ENCODE assay signal across 18 cellular contexts in the genomic region with DNA sequence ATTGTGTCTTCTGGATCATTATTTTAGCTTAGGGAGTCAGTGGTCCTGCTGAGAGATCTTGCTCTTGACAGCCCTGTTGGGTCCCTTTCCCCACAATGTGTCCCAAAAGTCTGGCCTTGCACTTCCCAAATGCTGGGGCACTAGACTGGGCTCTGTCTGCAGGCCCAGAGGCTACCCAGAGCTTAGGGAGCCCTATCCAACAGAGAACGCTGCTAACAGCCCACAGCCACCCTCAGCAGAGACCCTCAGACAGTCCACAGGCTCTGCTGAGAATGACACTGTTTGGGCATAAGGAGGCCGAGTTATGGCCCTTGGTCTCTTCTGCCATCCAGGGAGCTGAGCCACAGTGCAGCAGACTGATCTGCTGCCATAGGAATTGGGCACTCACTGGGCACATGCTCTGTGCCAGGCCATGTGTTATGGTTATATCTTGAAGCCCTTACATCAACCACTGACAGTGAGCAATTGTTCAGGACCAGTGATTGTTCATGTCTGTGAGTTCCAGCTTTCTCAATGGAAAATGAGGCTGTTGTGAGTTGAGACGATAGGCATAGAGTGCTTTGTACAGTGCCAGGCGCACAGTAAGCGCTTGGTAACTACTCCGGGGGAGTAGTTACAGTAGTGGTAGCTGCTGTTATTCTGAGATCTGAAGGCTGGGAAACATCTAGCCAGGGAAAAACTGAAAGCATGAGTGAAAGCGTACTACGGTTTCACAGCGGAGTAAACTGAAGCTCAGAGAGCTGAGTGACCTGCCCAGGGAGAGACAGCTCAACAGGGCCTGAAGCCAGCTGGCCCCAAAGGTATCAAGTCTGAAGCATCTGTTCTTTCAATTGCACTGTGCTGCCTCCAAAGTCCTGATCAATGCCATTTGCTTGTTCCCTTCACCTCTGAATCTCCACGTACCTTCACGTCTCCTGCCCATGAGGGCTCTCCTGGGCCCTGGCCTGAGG.
DNase-seq lines count a peak whose midpoint lies in the region; ATAC-seq and TF ChIP-seq lines count a peak whose summit lies in the region.
"Had no signal": no experiment of that assay in that cellular context is flagged by ENCODE, and none has a peak within 500 bp of the region (broad histone marks: within the 10 kb centered on the region; RNA-seq: fewer than 3 reads in every experiment).

No MANE protein-coding gene starts in this region.

- H3K27me3 Mint-ChIP-seq in stimulated activated naive CD8-positive, alpha-beta T cell treated with anti-CD3 and anti-CD28 coated beads, Interleukin-15, amount 100 ng/mL, for 72 hours: no peaks in the 10 kb centered on the region
- H3K27me3 Mint-ChIP-seq in glutamatergic neuron (ENCODE audit: unreplicated experiment): peaks cover 6% of the 10 kb centered on the region
- H3K27me3 Mint-ChIP-seq in naive thymus-derived CD8-positive, alpha-beta T cell: no peaks in the 10 kb centered on the region
- H3K27me3 Mint-ChIP-seq: activated CD4-positive, alpha-beta T cell treated with anti-CD3 and anti-CD28 coated beads, Interleukin-2, amount 10 ng/mL, durations not matched to agents 24 days and 14 days; activated CD8-positive, alpha-beta memory T cell treated with anti-CD3 and anti-CD28 coated beads, Interleukin-2, amount 10 ng/mL, durations not matched to agents 7 days and 5 days; activated naive CD8-positive, alpha-beta T cell treated with anti-CD3 and anti-CD28 coated beads, Interleukin-2, amount 10 ng/mL, durations not matched to agents 7 days and 5 days had no signal

- POLR2A ChIA-PET in naive thymus-derived CD8-positive, alpha-beta T cell (lab: Charles Lee): interaction anchor here (1.3 kb wide), 1 partner anchor 11 kb away, joined by 4 read pairs; no protein-coding TSS in a partner anchor
- POLR2A ChIA-PET in HEK293T (lab: Yijun Ruan, JAX) (interaction anchor here (0.9 kb wide), 1 partner anchor 81 kb away, joined by 3 read pairs; the partner anchor contains the start of gene CACUL1), GM10248 (lab: Yijun Ruan, JAX) (no interaction called here)

- peak overlapping the region in 1 of 2 donors; percentile 24 for H3K27ac Mint-ChIP-seq in stimulated activated naive CD8-positive, alpha-beta T cell treated with anti-CD3 and anti-CD28 coated beads, Interleukin-15, amount 100 ng/mL, for 72 hours
- peak overlapping the region; percentile 35 for H3K27ac Mint-ChIP-seq in glutamatergic neuron (ENCODE audit: unreplicated experiment)
- H3K27ac Mint-ChIP-seq in naive thymus-derived CD8-positive, alpha-beta T cell: peak overlapping the region in 7 of 10 donors; percentile 12 to 80 (median 46)
- H3K27ac Mint-ChIP-seq: activated CD4-positive, alpha-beta T cell treated with anti-CD3 and anti-CD28 coated beads, Interleukin-2, amount 10 ng/mL, durations not matched to agents 24 days and 14 days; activated CD8-positive, alpha-beta memory T cell treated with anti-CD3 and anti-CD28 coated beads, Interleukin-2, amount 10 ng/mL, durations not matched to agents 7 days and 5 days; activated naive CD8-positive, alpha-beta T cell treated with anti-CD3 and anti-CD28 coated beads, Interleukin-2, amount 10 ng/mL, durations not matched to agents 7 days and 5 days had no signal

- H3K36me3 Mint-ChIP-seq in glutamatergic neuron (ENCODE audit: unreplicated experiment): no peaks in the 10 kb centered on the region
- peaks cover 0 to 1% (median 0%) of the 10 kb centered on the region in 3 donors for H3K36me3 Mint-ChIP-seq in naive thymus-derived CD8-positive, alpha-beta T cell
- H3K36me3 Mint-ChIP-seq: activated CD8-positive, alpha-beta memory T cell treated with anti-CD3 and anti-CD28 coated beads, Interleukin-2, amount 10 ng/mL, durations not matched to agents 7 days and 5 days; activated naive CD8-positive, alpha-beta T cell treated with anti-CD3 and anti-CD28 coated beads, Interleukin-2, amount 10 ng/mL, durations not matched to agents 7 days and 5 days had no signal

- no peaks in the 10 kb centered on the region for H3K9me3 Mint-ChIP-seq in stimulated activated naive CD8-positive, alpha-beta T cell treated with anti-CD3 and anti-CD28 coated beads, Interleukin-15, amount 100 ng/mL, for 72 hours
- H3K9me3 Mint-ChIP-seq in glutamatergic neuron (ENCODE audit: unreplicated experiment): no peaks in the 10 kb centered on the region
- H3K9me3 Mint-ChIP-seq in naive thymus-derived CD8-positive, alpha-beta T cell: no peaks in the 10 kb centered on the region
- H3K9me3 Mint-ChIP-seq: activated CD4-positive, alpha-beta T cell treated with anti-CD3 and anti-CD28 coated beads, Interleukin-2, amount 10 ng/mL, durations not matched to agents 24 days and 14 days; activated naive CD8-positive, alpha-beta T cell treated with anti-CD3 and anti-CD28 coated beads, Interleukin-2, amount 10 ng/mL, durations not matched to agents 7 days and 5 days had no signal

- peak; percentile 17 for ATAC-seq in stimulated activated naive CD8-positive, alpha-beta T cell treated with anti-CD3 and anti-CD28 coated beads, Interleukin-15, Interleukin-2, amounts not matched to agents 100 U/mL and 50 U/mL, for 24 hours
- no peak for ATAC-seq in stimulated activated naive CD8-positive, alpha-beta T cell treated with anti-CD3 and anti-CD28 coated beads, Interleukin-15, amount 100 ng/mL, for 72 hours
- ATAC-seq in naive thymus-derived CD8-positive, alpha-beta T cell: no peak
- no peak for ATAC-seq in GM18861 (IDR thresholded peaks at IDR 0.05; ENCODE audit: unreplicated experiment)
- ATAC-seq: activated CD8-positive, alpha-beta memory T cell treated with anti-CD3 and anti-CD28 coated beads, Interleukin-2, amount 10 ng/mL, durations not matched to agents 7 days and 5 days; mucosa of descending colon; right lobe of liver had no signal

- TF ChIP-seq CTCF in glutamatergic neuron (IDR thresholded peaks at IDR 0.05; ENCODE audit: partially characterized antibody, unreplicated experiment) (no peak), GM10248 (IDR thresholded peaks at IDR 0.05; ENCODE audit: control extremely low read depth, extremely low read depth, low read depth, missing control alignments) (no peak)

- no peak for DNase-seq in stimulated activated naive CD8-positive, alpha-beta T cell treated with anti-CD3 and anti-CD28 coated beads, Interleukin-15, Interleukin-2, amounts not matched to agents 100 U/mL and 50 U/mL, for 24 hours
- no peak for DNase-seq in stimulated activated naive CD8-positive, alpha-beta T cell treated with anti-CD3 and anti-CD28 coated beads, Interleukin-15, amount 100 ng/mL, for 72 hours
- DNase-seq in glutamatergic neuron (no peak), HEK293T (ENCODE audit: extremely low spot score) (no peak), SW 1271 (lab: John Stamatoyannopoulos, UW) (no peak), GM10248 (ENCODE audit: extremely low spot score) (no peak)
- DNase-seq in naive thymus-derived CD8-positive, alpha-beta T cell: no peak
- DNase-seq: ACHN; activated CD4-positive, alpha-beta T cell treated with anti-CD3 and anti-CD28 coated beads, Interleukin-2, amount 10 ng/mL, durations not matched to agents 24 days and 14 days; activated CD8-positive, alpha-beta memory T cell treated with anti-CD3 and anti-CD28 coated beads, Interleukin-2, amount 10 ng/mL, durations not matched to agents 7 days and 5 days; activated naive CD8-positive, alpha-beta T cell treated with anti-CD3 and anti-CD28 coated beads, Interleukin-2, amount 10 ng/mL, durations not matched to agents 7 days and 5 days; kidney glomerular epithelial cell; MG63; mucosa of descending colon; right lobe of liver; SJCRH30; testis had no signal

- CTCF ChIA-PET in HEK293T (lab: Yijun Ruan, JAX) (interaction anchor here (0.7 kb wide), 1 partner anchor 8 kb away, joined by 3 read pairs; no protein-coding TSS in a partner anchor), GM10248 (lab: Yijun Ruan, JAX) (interaction anchor here (0.7 to 2.0 kb wide), 3 partner anchors 8 to 16 kb away, joined by 3 to 5 read pairs (median 5); no protein-coding TSS in a partner anchor)

- H3K4me1 Mint-ChIP-seq in stimulated activated naive CD8-positive, alpha-beta T cell treated with anti-CD3 and anti-CD28 coated beads, Interleukin-15, amount 100 ng/mL, for 72 hours: peaks cover 17% of the 10 kb centered on the region
- H3K4me1 Mint-ChIP-seq in glutamatergic neuron (ENCODE audit: low read depth, unreplicated experiment): peaks cover 34% of the 10 kb centered on the region
- H3K4me1 Mint-ChIP-seq in naive thymus-derived CD8-positive, alpha-beta T cell: peaks cover 22 to 57% (median 32%) of the 10 kb centered on the region in 4 donors
- H3K4me1 Mint-ChIP-seq: activated CD4-positive, alpha-beta T cell treated with anti-CD3 and anti-CD28 coated beads, Interleukin-2, amount 10 ng/mL, durations not matched to agents 24 days and 14 days; activated CD8-positive, alpha-beta memory T cell treated with anti-CD3 and anti-CD28 coated beads, Interleukin-2, amount 10 ng/mL, durations not matched to agents 7 days and 5 days had no signal

- no peak overlapping the region for H3K4me3 Mint-ChIP-seq in stimulated activated naive CD8-positive, alpha-beta T cell treated with anti-CD3 and anti-CD28 coated beads, Interleukin-15, amount 100 ng/mL, for 72 hours
- H3K4me3 Mint-ChIP-seq in glutamatergic neuron (ENCODE audit: unreplicated experiment): no peak overlapping the region
- H3K4me3 Mint-ChIP-seq in naive thymus-derived CD8-positive, alpha-beta T cell: no peak overlapping the region
- H3K4me3 Mint-ChIP-seq: activated CD4-positive, alpha-beta T cell treated with anti-CD3 and anti-CD28 coated beads, Interleukin-2, amount 10 ng/mL, durations not matched to agents 24 days and 14 days; activated CD8-positive, alpha-beta memory T cell treated with anti-CD3 and anti-CD28 coated beads, Interleukin-2, amount 10 ng/mL, durations not matched to agents 7 days and 5 days; activated naive CD8-positive, alpha-beta T cell treated with anti-CD3 and anti-CD28 coated beads, Interleukin-2, amount 10 ng/mL, durations not matched to agents 7 days and 5 days had no signal

TF ChIP-seq in HEK293T, 16 proteins besides CTCF, POLR2A, EP300 and RAD21:
- no peak for TF ChIP-seq SUZ12 (IDR thresholded peaks at IDR 0.05)
- TF ChIP-seq FOXA1 (IDR thresholded peaks at IDR 0.05): no peak
- no peak for TF ChIP-seq HDGF (IDR thresholded peaks at IDR 0.05; ENCODE audit: borderline replicate concordance)
- no peak for TF ChIP-seq ARNT (IDR thresholded peaks at IDR 0.05)
- TF ChIP-seq PKNOX1 (IDR thresholded peaks at IDR 0.05): no peak
- no peak for TF ChIP-seq ZNF384 (IDR thresholded peaks at IDR 0.05)
- TF ChIP-seq LEF1 (IDR thresholded peaks at IDR 0.05; ENCODE audit: borderline replicate concordance): no peak
